Comparison of ENCODE assay signal across 7 cellular contexts in the genomic region with DNA sequence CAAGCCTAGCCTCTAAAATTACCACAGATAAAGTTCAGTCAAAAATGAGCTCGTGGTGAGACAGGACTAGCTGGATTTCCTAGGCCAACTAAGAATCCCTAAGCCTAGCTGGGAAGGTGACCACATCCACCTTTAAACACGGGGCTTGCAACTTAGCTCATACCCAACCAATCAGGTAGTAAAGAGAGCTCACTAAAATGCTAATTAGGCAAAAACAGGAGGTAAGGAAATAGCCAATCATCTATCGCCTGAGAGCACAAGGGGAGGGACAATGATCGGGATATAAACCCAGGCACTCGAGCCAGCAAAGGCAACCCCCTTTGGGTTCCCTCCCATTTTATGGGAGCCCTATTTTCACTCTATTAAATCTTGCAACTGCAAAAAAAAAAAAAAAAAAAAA.
DNase-seq lines count a peak whose midpoint lies in the region; ATAC-seq and TF ChIP-seq lines count a peak whose summit lies in the region.
"Not testable (repeated sequence)": the region's sequence is repeated elsewhere in the genome, so short reads cannot be mapped to it uniquely, and the experiment has no call there.

No MANE protein-coding gene starts in this region.

- peaks cover 15% of the 10 kb centered on the region for H3K4me1 Mint-ChIP-seq in MCF 10A (ENCODE audit: insufficient read depth, unreplicated experiment)

- not testable (repeated sequence) for H3K27me3 Mint-ChIP-seq in MCF 10A (ENCODE audit: insufficient read depth, unreplicated experiment)

- not testable (repeated sequence) for H3K27me3 ChIP-seq in GM23248 (replicated peaks; ENCODE audit: insufficient read depth); IMR-90 (ENCODE audit: control insufficient read depth, insufficient read depth, low read length); RWPE2 (ENCODE audit: insufficient read depth, poor library complexity, severe bottlenecking); adipocyte (replicated peaks; ENCODE audit: control insufficient read depth, insufficient read depth, low read length); osteoblast (ENCODE audit: insufficient read depth, low read length); skeletal muscle satellite cell (ENCODE audit: control insufficient read depth, insufficient read depth, low read length)

- H2BK120ac ChIP-seq in IMR-90 (ENCODE audit: low read depth, low read length), result peak overlapping the region; percentile 64; the same call in 1 of the 2 replicates

- ATAC-seq in IMR-90 (ENCODE audit: low read depth); RWPE2 (ENCODE audit: low read depth): not testable (repeated sequence)

- intact Hi-C loops in IMR-90 (cut with micrococcal nuclease); MCF 10A (cut with micrococcal nuclease): not testable (repeated sequence)

- H3K4me2 ChIP-seq in GM23248 (ENCODE audit: unreplicated experiment); IMR-90 (ENCODE audit: low read depth, low read length); osteoblast (ENCODE audit: insufficient read depth, low read length); skeletal muscle satellite cell (ENCODE audit: low read length): not testable (repeated sequence)

- not testable (repeated sequence) for H3K4me3 Mint-ChIP-seq in MCF 10A (ENCODE audit: unreplicated experiment)

- H3K9ac ChIP-seq in GM23248; IMR-90 (ENCODE audit: low read depth, low read length): not testable (repeated sequence)
- H3K9ac ChIP-seq in adipocyte (ENCODE audit: low read length), result peak overlapping the region; percentile 81
- H3K9ac ChIP-seq in skeletal muscle satellite cell (ENCODE audit: low read depth, low read length), result peak overlapping the region; percentile 77

- in situ Hi-C loops in GM23248 (cut with MboI), result not testable (repeated sequence)
- in situ Hi-C loops in IMR-90 (cut with MboI; ENCODE audit: low sequenced_read_pairs), result loop anchor here (25.0 kb wide), 1 partner anchor 508 kb away; no protein-coding TSS in a partner anchor

- peaks cover 36% of the 10 kb centered on the region for H3F3A ChIP-seq in GM23248 (ENCODE audit: insufficient read depth)

- not testable (repeated sequence) for H3K23ac ChIP-seq in IMR-90 (ENCODE audit: low read depth, low read length)

- dilution Hi-C loops in IMR-90 (cut with HindIII; ENCODE audit: low sequenced_read_pairs, unreplicated experiment), result not testable (repeated sequence)

- H3K4me3 ChIP-seq in GM23248; IMR-90 (ENCODE audit: insufficient read depth, low read depth, low read length); RWPE2 (ENCODE audit: severe bottlenecking); adipocyte (ENCODE audit: low read length); osteoblast (ENCODE audit: insufficient read depth, low read length); skeletal muscle satellite cell (ENCODE audit: low read length): not testable (repeated sequence)

- H3K14ac ChIP-seq in IMR-90 (replicated peaks; ENCODE audit: low read depth, low read length), result not testable (repeated sequence)

- WGBS in GM23248 (ENCODE audit: low coverage in 1 of 2, low lambda C conversion rate in 2 of 2, missing lambda C conversion rate in 2 of 2), 2 experiments, result 86 to 90% methylated on average over 5 of the region's 5 CpGs
- WGBS in IMR-90 (ENCODE audit: extremely low coverage in 2 of 2, insufficient read length in 1 of 2), 2 experiments, result no CpG with 5 or more reads among the region's 5 CpGs

- BruUV-seq in IMR-90 (replicated peaks; lab: Mats Ljungman, UMichigan); MCF 10A (replicated peaks; lab: Mats Ljungman, UMichigan): not testable (repeated sequence)

- peaks cover 89% of the 10 kb centered on the region for H3K79me2 ChIP-seq in GM23248 (ENCODE audit: insufficient read depth)
- H3K79me2 ChIP-seq in osteoblast (ENCODE audit: insufficient read depth, low read length), result peaks cover 27% of the 10 kb centered on the region

- not testable (repeated sequence) for H4K8ac ChIP-seq in IMR-90 (ENCODE audit: low read depth in 2 of 2, low read length in 2 of 2)

- H2AFZ ChIP-seq in GM23248; IMR-90 (replicated peaks; ENCODE audit: low read length, poor library complexity); osteoblast (ENCODE audit: low read length): not testable (repeated sequence)

- H3K79me1 ChIP-seq in IMR-90 (ENCODE audit: low read depth in 1 of 2, low read length in 2 of 2), result peaks cover 18 to 52% of the 10 kb centered on the region in 2 experiments

- not testable (repeated sequence) for H3K56ac ChIP-seq in IMR-90 (ENCODE audit: extremely low read depth, insufficient read depth, low read length)

- POLR2A ChIA-PET in IMR-90 (lab: Charles Lee; ENCODE audit: unreplicated experiment) (interaction anchor here (0.6 kb wide), 1 partner anchor 19 kb away, joined by 3 read pairs; no protein-coding TSS in a partner anchor), MCF 10A (lab: Yijun Ruan, JAX) (interaction anchor here (1.0 to 1.4 kb wide), 3 partner anchors 21 to 137 kb away, joined by 3 to 4 read pairs (median 3); no protein-coding TSS in a partner anchor)

- peak overlapping the region; percentile 55; the same call in 1 of the 2 replicates for H3K4ac ChIP-seq in IMR-90 (ENCODE audit: low read depth, low read length)

- H3K9me3 ChIP-seq in GM23248 (ENCODE audit: low read depth); IMR-90 (ENCODE audit: control insufficient read depth, insufficient read depth, low read length); RWPE2 (ENCODE audit: severe bottlenecking); adipocyte (ENCODE audit: control insufficient read depth, low read length); osteoblast (ENCODE audit: low read depth, low read length); skeletal muscle satellite cell (replicated peaks; ENCODE audit: low read length): not testable (repeated sequence)

- TF ChIP-seq RAD21 in IMR-90 (IDR thresholded peaks at IDR 0.05; ENCODE audit: low read length), result not testable (repeated sequence)

- not testable (repeated sequence) for H4K20me1 ChIP-seq in GM23248 (ENCODE audit: insufficient read depth); IMR-90 (ENCODE audit: insufficient read depth, low read length); osteoblast (ENCODE audit: insufficient read depth, low read length)

- H2BK15ac ChIP-seq in IMR-90 (ENCODE audit: low read depth, low read length), result peak overlapping the region; percentile 60; the same call in 1 of the 3 replicates

- CTCF ChIA-PET in IMR-90 (lab: Yijun Ruan, JAX) (interaction anchor here (1.0 to 1.8 kb wide), 2 partner anchors 18 to 119 kb away, joined by 3 to 6 read pairs; no protein-coding TSS in a partner anchor), MCF 10A (lab: Yijun Ruan, JAX) (interaction anchor here (0.6 to 11.3 kb wide), 6 partner anchors 8 to 447 kb away, joined by 3 to 84 read pairs (median 3); partner anchors contain the start of gene PRIM2)

- not testable (repeated sequence) for H3K36me3 ChIP-seq in GM23248 (ENCODE audit: low read depth); IMR-90 (ENCODE audit: control insufficient read depth, insufficient read depth, low read length); RWPE2 (ENCODE audit: low read depth); adipocyte (ENCODE audit: control insufficient read depth, insufficient read depth, low read length, severe bottlenecking); osteoblast (ENCODE audit: insufficient read depth, low read length); skeletal muscle satellite cell (ENCODE audit: insufficient read depth, low read length)

- H3K4me1 ChIP-seq in GM23248 (ENCODE audit: insufficient read depth) (peaks cover 42% of the 10 kb centered on the region), IMR-90 (ENCODE audit: control insufficient read depth, insufficient read depth, low read length) (peaks cover 22% of the 10 kb centered on the region), RWPE2 (ENCODE audit: insufficient read depth, poor library complexity, severe bottlenecking) (peaks cover 41% of the 10 kb centered on the region), adipocyte (ENCODE audit: control insufficient read depth, insufficient read depth, low read length) (peaks cover 43% of the 10 kb centered on the region), osteoblast (ENCODE audit: insufficient read depth, low read length) (peaks cover 43% of the 10 kb centered on the region), skeletal muscle satellite cell (ENCODE audit: control insufficient read depth, insufficient read depth, low read length) (peaks cover 45% of the 10 kb centered on the region)

- H2BK20ac ChIP-seq in IMR-90 (ENCODE audit: low read depth, low read length), result peak overlapping the region; percentile 66

- H3K27ac Mint-ChIP-seq in MCF 10A (ENCODE audit: low read depth, unreplicated experiment), result peak overlapping the region; percentile 72

- not testable (repeated sequence) for TF ChIP-seq POLR2A in IMR-90 (IDR thresholded peaks at IDR 0.05; ENCODE audit: low read depth, low read length)

- H2BK5ac ChIP-seq in IMR-90 (ENCODE audit: low read depth, low read length, poor library complexity, severe bottlenecking), result peak overlapping the region; percentile 89

- TF ChIP-seq CTCF in IMR-90 (conservative IDR thresholded peaks at IDR 0.05; ENCODE audit: low read depth, low read length); RWPE2 (IDR thresholded peaks at IDR 0.05; ENCODE audit: poor library complexity, severe bottlenecking); MCF 10A (IDR thresholded peaks at IDR 0.05; ENCODE audit: unreplicated experiment); osteoblast (IDR thresholded peaks at IDR 0.05; ENCODE audit: extremely low read depth, low read depth, low read length): not testable (repeated sequence)

- not testable (repeated sequence) for H3K36me3 Mint-ChIP-seq in MCF 10A (ENCODE audit: insufficient read depth, unreplicated experiment)

- H2AK9ac ChIP-seq in IMR-90 (replicated peaks; ENCODE audit: low read depth, low read length, poor library complexity), result not testable (repeated sequence)

- H3K9me2 ChIP-seq in GM23248 (ENCODE audit: insufficient read depth), result not testable (repeated sequence)

- not testable (repeated sequence) for DNase-seq in GM23248; IMR-90; RWPE2 (ENCODE audit: low spot score); adipocyte (ENCODE audit: low read depth); MCF 10A (ENCODE audit: unreplicated experiment); osteoblast (ENCODE audit: insufficient read length, low spot score, missing footprints)

- 0 out of 2 replicates have a peak overlapping the region, but pooled peaks have one; percentile 78 for H3K27ac ChIP-seq in GM23248
- H3K27ac ChIP-seq in IMR-90 (ENCODE audit: insufficient read depth, low read length), result not testable (repeated sequence)
- peak overlapping the region; percentile 92 for H3K27ac ChIP-seq in RWPE2 (ENCODE audit: poor library complexity, severe bottlenecking)
- peak overlapping the region; percentile 88 for H3K27ac ChIP-seq in osteoblast (ENCODE audit: low read depth, low read length)

- H4K91ac ChIP-seq in IMR-90 (ENCODE audit: insufficient read depth, low read depth, low read length), result not testable (repeated sequence)

- peak overlapping the region; percentile 99; the same call in 1 of the 2 replicates for H2AK5ac ChIP-seq in IMR-90 (ENCODE audit: low read depth, low read length)

- not testable (repeated sequence) for H4K5ac ChIP-seq in IMR-90 (ENCODE audit: low read depth, low read length)

- H3K9me1 ChIP-seq in IMR-90 (ENCODE audit: insufficient read depth, low read length), result peaks cover 11% of the 10 kb centered on the region

- not testable (repeated sequence) for H3K9me3 Mint-ChIP-seq in MCF 10A (ENCODE audit: unreplicated experiment)

- not testable (repeated sequence) for H3K18ac ChIP-seq in IMR-90 (ENCODE audit: low read depth, low read length)
